ENCODE assay signal across 13 cellular contexts in genomic region chr11:12761029-12761428, GRCh38.
DNase-seq lines count a peak whose midpoint lies in the region; FAIRE-seq and TF ChIP-seq lines count a peak whose summit lies in the region.
"Had no signal": no experiment of that assay in that cellular context is flagged by ENCODE, and none has a peak within 500 bp of the region (broad histone marks: within the 10 kb centered on the region; RNA-seq: fewer than 3 reads in every experiment).

No MANE protein-coding gene starts in this region.

- no peak overlapping the region for H2AFZ ChIP-seq in endothelial cell of umbilical vein (ENCODE audit: low read depth, low read length)

- H3K9me1 ChIP-seq in endothelial cell of umbilical vein (replicated peaks; ENCODE audit: control insufficient read depth, extremely low read depth, insufficient read depth, low read length): no peaks in the 10 kb centered on the region

- H3K79me2 ChIP-seq in endothelial cell of umbilical vein (ENCODE audit: control insufficient read depth, insufficient read depth, low read length): peaks cover 33% of the 10 kb centered on the region

- POLR2A ChIA-PET in endothelial cell of umbilical vein (lab: Charles Lee): interaction anchor here (0.6 kb wide), 1 partner anchor 90 kb away, joined by 5 read pairs; no protein-coding TSS in a partner anchor

- CTCF ChIA-PET in endothelial cell of umbilical vein (lab: Charles Lee): interaction anchor here (0.6 to 2.5 kb wide), 9 partner anchors 9 to 350 kb away, joined by 3 to 9 read pairs (median 4); no protein-coding TSS in a partner anchor

- no TSS peak for BruUV-seq in endothelial cell of umbilical vein (replicated peaks; lab: Mats Ljungman, UMichigan)

- dilution Hi-C loops in endothelial cell of umbilical vein (cut with MboI; ENCODE audit: extremely low pct_ligation_motif_present, low sequenced_read_pairs): no loop called here

- DNase-seq in DMS53 (lab: John Stamatoyannopoulos, UW): peak; percentile 33
- no peak for DNase-seq in DMS53 treated with DMSO at 0.1 percent for 48 hours (lab: John Stamatoyannopoulos, UW; ENCODE audit: unreplicated experiment)
- DNase-seq in NCI-H69 (lab: John Stamatoyannopoulos, UW): peak; percentile 54
- DNase-seq in endothelial cell of umbilical vein (ENCODE audit: low read depth, low spot score): peak; percentile 65
- DNase-seq in renal cortical epithelial cell (ENCODE audit: low read depth): peak; percentile 46
- DNase-seq in activated gamma-delta T cell (lab: John Stamatoyannopoulos, UW): no peak
- DNase-seq in NCI-H446 (lab: John Stamatoyannopoulos, UW): no peak
- DNase-seq in D721Med (ENCODE audit: insufficient read length, low spot score): no peak
- DNase-seq: activated CD4-positive, alpha-beta T cell treated with anti-CD3 and anti-CD28 coated beads for 4 hours; cortex of kidney; H7; NCI-H524 had no signal

- H3K9ac ChIP-seq in endothelial cell of umbilical vein (replicated peaks; ENCODE audit: extremely low read depth, insufficient read depth, low read length): no peak overlapping the region

- H3K4me3 ChIP-seq in endothelial cell of umbilical vein (replicated peaks in 1 of 3; ENCODE audit: insufficient read depth in 1 of 3, low read depth in 1 of 3, low read length in 3 of 3): no peak overlapping the region
- H3K4me3 ChIP-seq: SK-N-MC had no signal

- no peak for TF ChIP-seq POLR2A in endothelial cell of umbilical vein (IDR thresholded peaks at IDR 0.05; ENCODE audit: low read depth, low read length)

- H3K9me3 ChIP-seq in endothelial cell of umbilical vein (replicated peaks; ENCODE audit: control insufficient read depth, insufficient read depth, low read length): no peaks in the 10 kb centered on the region

- H3K4me1 ChIP-seq in endothelial cell of umbilical vein (ENCODE audit: control insufficient read depth, extremely low read depth, insufficient read depth, low read length): peaks cover 11% of the 10 kb centered on the region

- peaks cover 2 to 3% of the 10 kb centered on the region in 2 experiments for H3K36me3 ChIP-seq in endothelial cell of umbilical vein (ENCODE audit: control insufficient read depth in 2 of 2, extremely low read depth in 1 of 2, insufficient read depth in 2 of 2, low read length in 2 of 2)

- H3K27ac ChIP-seq in endothelial cell of umbilical vein (ENCODE audit: insufficient read depth, low read depth, low read length): peak overlapping the region; percentile 10
- H3K27ac ChIP-seq: SK-N-MC had no signal

- FAIRE-seq in endothelial cell of umbilical vein (lab: Jason Lieb, UNC) (peak; percentile 83), D721Med (lab: Jason Lieb, UNC) (no peak)

- TF ChIP-seq CTCF in endothelial cell of umbilical vein (IDR thresholded peaks at IDR 0.05; ENCODE audit: extremely low read depth in 1 of 2, insufficient read depth in 1 of 2, low read depth in 1 of 2, low read length in 2 of 2) (peak; percentile 40 to 45), D721Med (IDR thresholded peaks at IDR 0.05; ENCODE audit: insufficient read depth, missing control alignments) (no peak)

- peak overlapping the region; percentile 2 for H3K4me2 ChIP-seq in endothelial cell of umbilical vein (ENCODE audit: insufficient read depth, low read length)

- intact Hi-C loops in endothelial cell of umbilical vein (cut with micrococcal nuclease): loop anchor here (1.0 to 5.0 kb wide), 4 partner anchors 68 to 162 kb away; partner anchors contain the start of gene TEAD1

- H3K27me3 ChIP-seq in endothelial cell of umbilical vein (ENCODE audit: control insufficient read depth in 2 of 2, insufficient read depth in 2 of 2, low read length in 2 of 2): no peaks in the 10 kb centered on the region

- H4K20me1 ChIP-seq in endothelial cell of umbilical vein (replicated peaks; ENCODE audit: control insufficient read depth, extremely low read depth, insufficient read depth, low read length): no peaks in the 10 kb centered on the region

TF ChIP-seq in endothelial cell of umbilical vein, 7 proteins besides CTCF, POLR2A, EP300 and RAD21:
- TF ChIP-seq MAX (IDR thresholded peaks at IDR 0.05; ENCODE audit: insufficient read depth, insufficient read length) (no peak), JUN (IDR thresholded peaks at IDR 0.05; ENCODE audit: borderline replicate concordance, insufficient read depth, insufficient read length, low read depth) (peak; percentile 45), MYC (IDR thresholded peaks at IDR 0.05; ENCODE audit: low read depth, low read length) (no peak), EZH2 (IDR thresholded peaks at IDR 0.05; ENCODE audit: borderline replicate concordance, low read depth, low read length, severe bottlenecking) (no peak), GATA2 (IDR thresholded peaks at IDR 0.05; ENCODE audit: insufficient read depth, insufficient read length, low read depth, low read length) (no peak), FOS (IDR thresholded peaks at IDR 0.05; ENCODE audit: borderline replicate concordance, insufficient read depth, low read length) (peak; percentile 63), POLR2AphosphoS5 (IDR thresholded peaks at IDR 0.05; ENCODE audit: insufficient read depth, low read depth, low read length) (no peak)
TF ChIP-seq in endothelial cell of umbilical vein: peak in this region for 2.

Comparison
In these comparisons a context has a peak if more than half of its experiments do, and no peak if none do; other contexts are left out.
1. DNase-seq: peak in DMS53 (single experiment), NCI-H69 (single experiment), endothelial cell of umbilical vein (single experiment) and renal cortical epithelial cell (single experiment); none in DMS53 treated with DMSO at 0.1 percent for 48 hours (single experiment), activated gamma-delta T cell (single experiment), NCI-H446 (0 of 2) and D721Med (single experiment).